In the genomic region with DNA sequence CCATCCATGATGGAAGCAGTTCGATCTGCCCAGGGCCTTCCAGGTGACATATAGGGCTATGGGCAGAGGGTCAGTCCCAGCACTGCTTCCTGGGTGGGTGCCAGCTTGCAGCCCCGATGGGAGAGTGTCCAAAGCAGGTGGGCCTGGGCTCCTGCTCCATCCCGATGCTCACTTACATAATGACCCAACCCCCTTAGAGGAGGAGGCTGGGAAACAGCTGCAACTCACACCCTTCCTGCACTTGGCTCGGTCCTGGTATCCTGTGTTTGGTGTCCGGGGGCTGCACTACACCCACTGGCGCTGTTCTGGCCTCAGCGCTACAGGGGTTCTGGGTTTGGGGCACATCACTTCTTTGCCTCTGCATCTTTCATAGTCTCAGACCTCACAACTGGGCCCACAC, we compare ENCODE assay signal across 21 cellular contexts. TPM values are rescaled to one million over a fixed set of nuclear protein-coding genes. Genes with fewer than 3 reads are reported as not detected.
A peak's percentile ranks its signal among the peaks of the same experiment; 100 is the strongest.
DNase-seq lines count a peak whose midpoint lies in the region; ATAC-seq and TF ChIP-seq lines count a peak whose summit lies in the region.
"Had no signal": no experiment of that assay in that cellular context is flagged by ENCODE, and none has a peak within 500 bp of the region (broad histone marks: within the 10 kb centered on the region; RNA-seq: fewer than 3 reads in every experiment).

No MANE protein-coding gene starts in this region.

- 45 to 70% (median 59%) methylated on average over 3 to 7 of the region's 7 CpGs for WGBS in heart left ventricle, 4 donors
- 71 to 91% methylated on average over 5 to 7 of the region's 7 CpGs for WGBS in testis, 2 donors

- no peaks in the 10 kb centered on the region for H3K36me3 Mint-ChIP-seq in CD14-positive monocyte

- H3K27ac Mint-ChIP-seq in CD14-positive monocyte, result peak overlapping the region in 1 of 7 donors; percentile 3
- H3K27ac Mint-ChIP-seq: B cell; CD4-positive, alpha-beta T cell; CD8-positive, alpha-beta memory T cell; GM23338; H9 had no signal

- intact Hi-C loops in heart left ventricle (cut with DNase I), result no loop called here
- intact Hi-C loops in Right ventricle myocardium superior (cut with DNase I), result no loop called here
- intact Hi-C loops in left ventricle myocardium superior (cut with micrococcal nuclease), result no loop called here
- intact Hi-C loops in testis (cut with DNase I; ENCODE audit: low total_unique reads), result no loop called here
- intact Hi-C loops in CD14-positive monocyte (cut with micrococcal nuclease), result no loop called here

- H3K36me3 ChIP-seq in heart left ventricle, result peaks cover 0 to 37% (median 0%) of the 10 kb centered on the region in 9 donors
- no peaks in the 10 kb centered on the region for H3K36me3 ChIP-seq in right atrium auricular region
- H3K36me3 ChIP-seq in testis (ENCODE audit: low read depth, missing control alignments), result no peaks in the 10 kb centered on the region
- H3K36me3 ChIP-seq: BLaER1 had no signal

- TF ChIP-seq CTCF in heart left ventricle (IDR thresholded peaks at IDR 0.05) (no peak), right atrium auricular region (IDR thresholded peaks at IDR 0.05) (no peak), testis (IDR thresholded peaks at IDR 0.05) (no peak), CD14-positive monocyte (IDR thresholded peaks at IDR 0.05) (no peak)

- ATAC-seq in heart left ventricle (peak in 3 of 4 donors; percentile 13 to 74 (median 46)), Right ventricle myocardium superior (ENCODE audit: poor library complexity) (no peak), left ventricle myocardium superior (peak; percentile 50), HG02759 (IDR thresholded peaks at IDR 0.05; ENCODE audit: unreplicated experiment) (no peak)
- ATAC-seq: GM12878, GM23338, HCT116 had no signal

- no peaks in the 10 kb centered on the region for H3K4me1 Mint-ChIP-seq in CD14-positive monocyte
- H3K4me1 Mint-ChIP-seq: B cell; CD8-positive, alpha-beta memory T cell; GM23338 had no signal

- TF ChIP-seq POLR2A in heart left ventricle (IDR thresholded peaks at IDR 0.05) (no peak), testis (IDR thresholded peaks at IDR 0.05) (no peak)

- H3K27me3 ChIP-seq in heart left ventricle (no peaks in the 10 kb centered on the region), right atrium auricular region (no peaks in the 10 kb centered on the region), testis (no peaks in the 10 kb centered on the region)
- H3K27me3 ChIP-seq: BLaER1 had no signal

- peaks cover 2 to 4% (median 3%) of the 10 kb centered on the region in 3 donors for H3K27me3 Mint-ChIP-seq in CD14-positive monocyte (ENCODE audit: low read depth in 3 of 3)
- H3K27me3 Mint-ChIP-seq: B cell; CD4-positive, alpha-beta T cell had no signal

- DNase-seq in heart left ventricle (no peak), Right ventricle myocardium superior (no peak), left ventricle myocardium superior (no peak), right atrium auricular region (ENCODE audit: low spot score) (no peak), testis (peak; percentile 6), CD14-positive monocyte (ENCODE audit: low spot score) (no peak)
- DNase-seq: CD4-positive, alpha-beta T cell; CD8-positive, alpha-beta memory T cell; DMS 273 treated with DMSO at 0.1 percent for 48 hours; DMS79; EL; GDM1; H9 had no signal

- H3K4me3 ChIP-seq in heart left ventricle, result no peak overlapping the region
- no peak overlapping the region for H3K4me3 ChIP-seq in right atrium auricular region
- no peak overlapping the region for H3K4me3 ChIP-seq in testis
- H3K4me3 ChIP-seq: BLaER1, GM12878, GM23338 had no signal

- no peaks in the 10 kb centered on the region for H3K9me3 Mint-ChIP-seq in CD14-positive monocyte
- H3K9me3 Mint-ChIP-seq: CD4-positive, alpha-beta T cell; GM23338; H9 had no signal

- no peak overlapping the region for H3K27ac ChIP-seq in heart left ventricle
- H3K27ac ChIP-seq in right atrium auricular region, result no peak overlapping the region
- H3K27ac ChIP-seq in testis, result no peak overlapping the region
- H3K27ac ChIP-seq: 22Rv1, BLaER1, C4-2B had no signal

- no peak overlapping the region for H3K4me3 Mint-ChIP-seq in CD14-positive monocyte
- H3K4me3 Mint-ChIP-seq: B cell; CD4-positive, alpha-beta T cell; CD8-positive, alpha-beta memory T cell; GM23338; H9 had no signal

- H3K4me1 ChIP-seq in heart left ventricle (peaks cover 0 to 3% (median 0%) of the 10 kb centered on the region in 12 donors), right atrium auricular region (no peaks in the 10 kb centered on the region), testis (peaks cover 8% of the 10 kb centered on the region)

- H3K9me3 ChIP-seq in heart left ventricle (no peaks in the 10 kb centered on the region), right atrium auricular region (no peaks in the 10 kb centered on the region), testis (no peaks in the 10 kb centered on the region)
- H3K9me3 ChIP-seq: BLaER1 had no signal

RNA-seq across cellular contexts. Expression of a gene that starts 58.5 kb away (rescaled TPM):
- 1 to 10 TPM; 1.1 to 3.7 (median 2.5) TPM for total RNA-seq in heart left ventricle
- 1 to 10 TPM; 1.3 to 2.1 TPM for polyA plus RNA-seq in heart left ventricle
- total RNA-seq in Right ventricle myocardium superior, result 1.9 TPM
- 2.8 TPM for total RNA-seq in left ventricle myocardium superior
- 1 to 10 TPM in 1 of 2 donors, under 1 TPM in 1; 0.98 to 1.1 TPM for total RNA-seq in right atrium auricular region
- total RNA-seq in testis, result 1 to 10 TPM; 4.0 to 4.8 TPM
- 4.2 TPM for polyA plus RNA-seq in testis (ENCODE audit: insufficient read depth, low read depth, low replicate concordance)
- polyA plus RNA-seq in CD14-positive monocyte, result not detected
- polyA plus RNA-seq: GM23338 had no signal

Comparison
In these comparisons a context has a peak if more than half of its experiments do, and no peak if none do; other contexts are left out.
1. ATAC-seq: peak in heart left ventricle (3 of 4) and left ventricle myocardium superior (single experiment); none in Right ventricle myocardium superior (single experiment) and HG02759 (single experiment).